7 cellular contexts compared by ENCODE assay signal in genomic region chr2:64966839-64967238, GRCh38.
"Had no signal": no experiment of that assay in that cellular context is flagged by ENCODE, and none has a peak within 500 bp of the region (broad histone marks: within the 10 kb centered on the region; RNA-seq: fewer than 3 reads in every experiment).

No MANE protein-coding gene starts in this region.

- FAIRE-seq: H1, H54, HTR-8/SVneo had no signal

- H3K4me2 ChIP-seq: GM23338 had no signal

- H2AFZ ChIP-seq: GM23338 had no signal

- H3K4me3 ChIP-seq: GM23338 had no signal

- DNase-seq: H9, HCEC 1CT, KBM-7 had no signal
